Comparison of ENCODE assay signal across 1 cellular context in the genomic region with DNA sequence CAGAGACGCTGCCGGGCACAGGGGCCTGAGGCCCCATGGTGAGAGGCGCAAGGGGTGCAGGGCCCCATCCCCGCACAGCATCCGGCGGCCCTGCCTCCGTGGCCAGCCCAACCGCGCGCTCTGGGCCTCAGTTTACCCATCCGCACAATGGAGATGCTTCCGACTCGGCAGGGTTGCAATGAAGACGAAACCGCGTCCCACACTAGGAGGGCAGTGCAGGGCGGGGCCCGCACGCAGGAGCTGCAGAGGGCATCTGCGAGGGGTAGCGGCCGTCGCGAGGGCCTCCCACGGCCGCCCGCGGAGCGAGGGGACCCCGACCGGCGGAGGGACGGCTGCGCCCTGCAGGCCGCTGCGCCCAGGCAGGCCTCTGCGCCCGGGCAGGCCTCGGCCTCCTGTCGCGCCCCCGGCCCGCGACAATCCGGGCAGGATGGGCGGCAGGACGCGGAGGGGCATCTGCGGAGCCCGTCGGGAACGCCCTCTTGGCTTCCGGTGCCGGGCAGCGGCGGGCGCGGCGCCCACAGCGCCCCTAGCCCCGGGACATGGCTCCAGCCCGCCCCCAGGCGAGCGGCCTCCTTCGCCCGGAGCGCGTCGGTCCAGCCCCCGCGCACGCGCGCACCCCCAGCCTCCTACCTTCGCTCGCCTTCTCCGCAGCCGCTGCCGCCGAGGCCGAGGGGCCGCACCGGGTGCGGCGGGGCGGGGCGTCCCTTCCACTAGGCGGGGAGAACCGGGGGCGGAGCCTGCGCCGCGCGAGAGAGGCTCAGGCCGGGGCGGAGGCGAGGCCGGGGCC.
TF ChIP-seq lines count a peak whose summit lies in the region.

No MANE protein-coding gene starts in this region.

TF ChIP-seq in HepG2, 621 proteins besides CTCF, POLR2A, EP300 and RAD21 (continues in another document):
- TF ChIP-seq ZNF629 (CRISPR knock-in tag; conservative IDR thresholded peaks at IDR 0.05) (peak; percentile 98), PRPF4 (IDR thresholded peaks at IDR 0.05; ENCODE audit: low read depth, low read length, poor library complexity, severe bottlenecking) (no peak), ZNF501 (CRISPR knock-in tag; IDR thresholded peaks at IDR 0.05) (no peak), ZNF235 (CRISPR knock-in tag; IDR thresholded peaks at IDR 0.05; ENCODE audit: borderline replicate concordance) (no peak), MTA1 (CRISPR knock-in tag; IDR thresholded peaks at IDR 0.05; ENCODE audit: borderline replicate concordance) (peak; percentile 73; the same call in 1 of the 2 replicates), MZF1 (CRISPR knock-in tag; IDR thresholded peaks at IDR 0.05; ENCODE audit: borderline replicate concordance) (no peak), STAG1 (CRISPR knock-in tag; IDR thresholded peaks at IDR 0.05) (peak; percentile 26; the same call in 1 of the 2 replicates), ARID2 (CRISPR knock-in tag; IDR thresholded peaks at IDR 0.05; ENCODE audit: borderline replicate concordance) (no peak), ZBTB8A (CRISPR knock-in tag; IDR thresholded peaks at IDR 0.05; ENCODE audit: borderline replicate concordance, low read depth) (0 out of 2 replicates have a peak, but pooled peaks have one; percentile 49), ELF1 (CRISPR knock-in tag; IDR thresholded peaks at IDR 0.05) (no peak), STAT5B (CRISPR knock-in tag; IDR thresholded peaks at IDR 0.05) (no peak), GTF3A (CRISPR knock-in tag; conservative IDR thresholded peaks at IDR 0.05) (no peak), HDAC1 (CRISPR knock-in tag; IDR thresholded peaks at IDR 0.05) (0 out of 2 replicates have a peak, but pooled peaks have one; percentile 6), ZFAT (CRISPR knock-in tag; conservative IDR thresholded peaks at IDR 0.05) (no peak), TEAD3 (CRISPR knock-in tag; optimal IDR thresholded peaks at IDR 0.05; ENCODE audit: borderline replicate concordance) (peak; percentile 5), ESRRA (CRISPR knock-in tag; IDR thresholded peaks at IDR 0.05; ENCODE audit: low read depth) (peak; percentile 40; the same call in 1 of the 2 replicates), TBX3 (IDR thresholded peaks at IDR 0.05; ENCODE audit: borderline replicate concordance) (no peak), ZNF274 (CRISPR knock-in tag; IDR thresholded peaks at IDR 0.05) (no peak), ZNF607 (CRISPR knock-in tag; IDR thresholded peaks at IDR 0.05; ENCODE audit: borderline replicate concordance) (peak; percentile 61), ZNF652 (CRISPR knock-in tag; IDR thresholded peaks at IDR 0.05; ENCODE audit: borderline replicate concordance, low read depth) (no peak), ASH2L (IDR thresholded peaks at IDR 0.05; ENCODE audit: insufficient read length, low read depth, low read length) (no peak)
- TF ChIP-seq, protein P1, sequence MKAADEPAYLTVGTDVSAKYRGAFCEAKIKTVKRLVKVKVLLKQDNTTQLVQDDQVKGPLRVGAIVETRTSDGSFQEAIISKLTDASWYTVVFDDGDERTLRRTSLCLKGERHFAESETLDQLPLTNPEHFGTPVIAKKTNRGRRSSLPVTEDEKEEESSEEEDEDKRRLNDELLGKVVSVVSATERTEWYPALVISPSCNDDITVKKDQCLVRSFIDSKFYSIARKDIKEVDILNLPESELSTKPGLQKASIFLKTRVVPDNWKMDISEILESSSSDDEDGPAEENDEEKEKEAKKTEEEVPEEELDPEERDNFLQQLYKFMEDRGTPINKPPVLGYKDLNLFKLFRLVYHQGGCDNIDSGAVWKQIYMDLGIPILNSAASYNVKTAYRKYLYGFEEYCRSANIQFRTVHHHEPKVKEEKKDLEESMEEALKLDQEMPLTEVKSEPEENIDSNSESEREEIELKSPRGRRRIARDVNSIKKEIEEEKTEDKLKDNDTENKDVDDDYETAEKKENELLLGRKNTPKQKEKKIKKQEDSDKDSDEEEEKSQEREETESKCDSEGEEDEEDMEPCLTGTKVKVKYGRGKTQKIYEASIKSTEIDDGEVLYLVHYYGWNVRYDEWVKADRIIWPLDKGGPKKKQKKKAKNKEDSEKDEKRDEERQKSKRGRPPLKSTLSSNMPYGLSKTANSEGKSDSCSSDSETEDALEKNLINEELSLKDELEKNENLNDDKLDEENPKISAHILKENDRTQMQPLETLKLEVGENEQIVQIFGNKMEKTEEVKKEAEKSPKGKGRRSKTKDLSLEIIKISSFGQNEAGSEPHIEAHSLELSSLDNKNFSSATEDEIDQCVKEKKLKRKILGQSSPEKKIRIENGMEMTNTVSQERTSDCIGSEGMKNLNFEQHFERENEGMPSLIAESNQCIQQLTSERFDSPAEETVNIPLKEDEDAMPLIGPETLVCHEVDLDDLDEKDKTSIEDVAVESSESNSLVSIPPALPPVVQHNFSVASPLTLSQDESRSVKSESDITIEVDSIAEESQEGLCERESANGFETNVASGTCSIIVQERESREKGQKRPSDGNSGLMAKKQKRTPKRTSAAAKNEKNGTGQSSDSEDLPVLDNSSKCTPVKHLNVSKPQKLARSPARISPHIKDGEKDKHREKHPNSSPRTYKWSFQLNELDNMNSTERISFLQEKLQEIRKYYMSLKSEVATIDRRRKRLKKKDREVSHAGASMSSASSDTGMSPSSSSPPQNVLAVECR (CRISPR knock-in tag; IDR thresholded peaks at IDR 0.05; ENCODE audit: borderline replicate concordance): peak; percentile 66
- TF ChIP-seq, protein P2, sequence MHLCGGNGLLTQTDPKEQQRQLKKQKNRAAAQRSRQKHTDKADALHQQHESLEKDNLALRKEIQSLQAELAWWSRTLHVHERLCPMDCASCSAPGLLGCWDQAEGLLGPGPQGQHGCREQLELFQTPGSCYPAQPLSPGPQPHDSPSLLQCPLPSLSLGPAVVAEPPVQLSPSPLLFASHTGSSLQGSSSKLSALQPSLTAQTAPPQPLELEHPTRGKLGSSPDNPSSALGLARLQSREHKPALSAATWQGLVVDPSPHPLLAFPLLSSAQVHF (CRISPR knock-in tag; IDR thresholded peaks at IDR 0.05): no peak
- TF ChIP-seq, protein P3, sequence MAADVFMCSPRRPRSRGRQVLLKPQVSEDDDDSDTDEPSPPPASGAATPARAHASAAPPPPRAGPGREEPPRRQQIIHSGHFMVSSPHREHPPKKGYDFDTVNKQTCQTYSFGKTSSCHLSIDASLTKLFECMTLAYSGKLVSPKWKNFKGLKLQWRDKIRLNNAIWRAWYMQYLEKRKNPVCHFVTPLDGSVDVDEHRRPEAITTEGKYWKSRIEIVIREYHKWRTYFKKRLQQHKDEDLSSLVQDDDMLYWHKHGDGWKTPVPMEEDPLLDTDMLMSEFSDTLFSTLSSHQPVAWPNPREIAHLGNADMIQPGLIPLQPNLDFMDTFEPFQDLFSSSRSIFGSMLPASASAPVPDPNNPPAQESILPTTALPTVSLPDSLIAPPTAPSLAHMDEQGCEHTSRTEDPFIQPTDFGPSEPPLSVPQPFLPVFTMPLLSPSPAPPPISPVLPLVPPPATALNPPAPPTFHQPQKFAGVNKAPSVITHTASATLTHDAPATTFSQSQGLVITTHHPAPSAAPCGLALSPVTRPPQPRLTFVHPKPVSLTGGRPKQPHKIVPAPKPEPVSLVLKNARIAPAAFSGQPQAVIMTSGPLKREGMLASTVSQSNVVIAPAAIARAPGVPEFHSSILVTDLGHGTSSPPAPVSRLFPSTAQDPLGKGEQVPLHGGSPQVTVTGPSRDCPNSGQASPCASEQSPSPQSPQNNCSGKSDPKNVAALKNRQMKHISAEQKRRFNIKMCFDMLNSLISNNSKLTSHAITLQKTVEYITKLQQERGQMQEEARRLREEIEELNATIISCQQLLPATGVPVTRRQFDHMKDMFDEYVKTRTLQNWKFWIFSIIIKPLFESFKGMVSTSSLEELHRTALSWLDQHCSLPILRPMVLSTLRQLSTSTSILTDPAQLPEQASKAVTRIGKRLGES (CRISPR knock-in tag; IDR thresholded peaks at IDR 0.05; ENCODE audit: borderline replicate concordance): no peak
- TF ChIP-seq, protein P4, sequence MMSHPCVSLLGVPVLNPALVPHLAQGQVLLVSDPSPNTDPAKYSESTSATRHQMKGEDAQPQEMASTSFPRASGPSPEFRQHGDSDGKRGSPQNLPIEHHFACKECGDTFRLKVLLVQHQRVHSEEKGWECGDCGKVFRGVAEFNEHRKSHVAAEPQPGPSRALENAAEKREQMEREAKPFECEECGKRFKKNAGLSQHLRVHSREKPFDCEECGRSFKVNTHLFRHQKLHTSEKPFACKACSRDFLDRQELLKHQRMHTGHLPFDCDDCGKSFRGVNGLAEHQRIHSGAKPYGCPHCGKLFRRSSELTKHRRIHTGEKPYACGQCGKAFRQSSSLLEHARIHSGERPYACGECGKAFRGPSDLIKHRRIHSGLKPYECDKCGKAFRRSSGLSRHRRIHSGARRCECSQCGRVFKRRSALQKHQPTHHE (CRISPR knock-in tag; IDR thresholded peaks at IDR 0.05; ENCODE audit: borderline replicate concordance): no peak
- TF ChIP-seq, protein P5, sequence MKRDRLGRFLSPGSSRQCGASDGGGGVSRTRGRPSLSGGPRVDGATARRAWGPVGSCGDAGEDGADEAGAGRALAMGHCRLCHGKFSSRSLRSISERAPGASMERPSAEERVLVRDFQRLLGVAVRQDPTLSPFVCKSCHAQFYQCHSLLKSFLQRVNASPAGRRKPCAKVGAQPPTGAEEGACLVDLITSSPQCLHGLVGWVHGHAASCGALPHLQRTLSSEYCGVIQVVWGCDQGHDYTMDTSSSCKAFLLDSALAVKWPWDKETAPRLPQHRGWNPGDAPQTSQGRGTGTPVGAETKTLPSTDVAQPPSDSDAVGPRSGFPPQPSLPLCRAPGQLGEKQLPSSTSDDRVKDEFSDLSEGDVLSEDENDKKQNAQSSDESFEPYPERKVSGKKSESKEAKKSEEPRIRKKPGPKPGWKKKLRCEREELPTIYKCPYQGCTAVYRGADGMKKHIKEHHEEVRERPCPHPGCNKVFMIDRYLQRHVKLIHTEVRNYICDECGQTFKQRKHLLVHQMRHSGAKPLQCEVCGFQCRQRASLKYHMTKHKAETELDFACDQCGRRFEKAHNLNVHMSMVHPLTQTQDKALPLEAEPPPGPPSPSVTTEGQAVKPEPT (CRISPR knock-in tag; IDR thresholded peaks at IDR 0.05; ENCODE audit: low read depth): no peak
- TF ChIP-seq, protein P6, sequence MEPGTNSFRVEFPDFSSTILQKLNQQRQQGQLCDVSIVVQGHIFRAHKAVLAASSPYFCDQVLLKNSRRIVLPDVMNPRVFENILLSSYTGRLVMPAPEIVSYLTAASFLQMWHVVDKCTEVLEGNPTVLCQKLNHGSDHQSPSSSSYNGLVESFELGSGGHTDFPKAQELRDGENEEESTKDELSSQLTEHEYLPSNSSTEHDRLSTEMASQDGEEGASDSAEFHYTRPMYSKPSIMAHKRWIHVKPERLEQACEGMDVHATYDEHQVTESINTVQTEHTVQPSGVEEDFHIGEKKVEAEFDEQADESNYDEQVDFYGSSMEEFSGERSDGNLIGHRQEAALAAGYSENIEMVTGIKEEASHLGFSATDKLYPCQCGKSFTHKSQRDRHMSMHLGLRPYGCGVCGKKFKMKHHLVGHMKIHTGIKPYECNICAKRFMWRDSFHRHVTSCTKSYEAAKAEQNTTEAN (CRISPR knock-in tag; conservative IDR thresholded peaks at IDR 0.05): peak; percentile 50; the same call in 1 of the 2 replicates
- TF ChIP-seq, protein P7, sequence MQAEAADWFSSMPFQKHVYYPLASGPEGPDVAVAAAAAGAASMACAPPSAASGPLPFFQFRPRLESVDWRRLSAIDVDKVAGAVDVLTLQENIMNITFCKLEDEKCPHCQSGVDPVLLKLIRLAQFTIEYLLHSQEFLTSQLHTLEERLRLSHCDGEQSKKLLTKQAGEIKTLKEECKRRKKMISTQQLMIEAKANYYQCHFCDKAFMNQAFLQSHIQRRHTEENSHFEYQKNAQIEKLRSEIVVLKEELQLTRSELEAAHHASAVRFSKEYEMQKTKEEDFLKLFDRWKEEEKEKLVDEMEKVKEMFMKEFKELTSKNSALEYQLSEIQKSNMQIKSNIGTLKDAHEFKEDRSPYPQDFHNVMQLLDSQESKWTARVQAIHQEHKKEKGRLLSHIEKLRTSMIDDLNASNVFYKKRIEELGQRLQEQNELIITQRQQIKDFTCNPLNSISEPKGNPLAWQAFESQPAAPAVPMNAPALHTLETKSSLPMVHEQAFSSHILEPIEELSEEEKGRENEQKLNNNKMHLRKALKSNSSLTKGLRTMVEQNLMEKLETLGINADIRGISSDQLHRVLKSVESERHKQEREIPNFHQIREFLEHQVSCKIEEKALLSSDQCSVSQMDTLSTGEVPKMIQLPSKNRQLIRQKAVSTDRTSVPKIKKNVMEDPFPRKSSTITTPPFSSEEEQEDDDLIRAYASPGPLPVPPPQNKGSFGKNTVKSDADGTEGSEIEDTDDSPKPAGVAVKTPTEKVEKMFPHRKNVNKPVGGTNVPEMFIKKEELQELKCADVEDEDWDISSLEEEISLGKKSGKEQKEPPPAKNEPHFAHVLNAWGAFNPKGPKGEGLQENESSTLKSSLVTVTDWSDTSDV (CRISPR knock-in tag; IDR thresholded peaks at IDR 0.05): no peak; the same call in 1 of the 2 replicates
- TF ChIP-seq, protein P8, sequence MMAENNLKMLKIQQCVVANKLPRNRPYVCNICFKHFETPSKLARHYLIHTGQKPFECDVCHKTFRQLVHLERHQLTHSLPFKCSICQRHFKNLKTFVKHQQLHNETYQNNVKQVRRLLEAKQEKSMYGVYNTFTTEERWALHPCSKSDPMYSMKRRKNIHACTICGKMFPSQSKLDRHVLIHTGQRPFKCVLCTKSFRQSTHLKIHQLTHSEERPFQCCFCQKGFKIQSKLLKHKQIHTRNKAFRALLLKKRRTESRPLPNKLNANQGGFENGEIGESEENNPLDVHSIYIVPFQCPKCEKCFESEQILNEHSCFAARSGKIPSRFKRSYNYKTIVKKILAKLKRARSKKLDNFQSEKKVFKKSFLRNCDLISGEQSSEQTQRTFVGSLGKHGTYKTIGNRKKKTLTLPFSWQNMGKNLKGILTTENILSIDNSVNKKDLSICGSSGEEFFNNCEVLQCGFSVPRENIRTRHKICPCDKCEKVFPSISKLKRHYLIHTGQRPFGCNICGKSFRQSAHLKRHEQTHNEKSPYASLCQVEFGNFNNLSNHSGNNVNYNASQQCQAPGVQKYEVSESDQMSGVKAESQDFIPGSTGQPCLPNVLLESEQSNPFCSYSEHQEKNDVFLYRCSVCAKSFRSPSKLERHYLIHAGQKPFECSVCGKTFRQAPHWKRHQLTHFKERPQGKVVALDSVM (CRISPR knock-in tag; IDR thresholded peaks at IDR 0.05): peak; percentile 59; the same call in 1 of the 2 replicates
- TF ChIP-seq, protein P9, sequence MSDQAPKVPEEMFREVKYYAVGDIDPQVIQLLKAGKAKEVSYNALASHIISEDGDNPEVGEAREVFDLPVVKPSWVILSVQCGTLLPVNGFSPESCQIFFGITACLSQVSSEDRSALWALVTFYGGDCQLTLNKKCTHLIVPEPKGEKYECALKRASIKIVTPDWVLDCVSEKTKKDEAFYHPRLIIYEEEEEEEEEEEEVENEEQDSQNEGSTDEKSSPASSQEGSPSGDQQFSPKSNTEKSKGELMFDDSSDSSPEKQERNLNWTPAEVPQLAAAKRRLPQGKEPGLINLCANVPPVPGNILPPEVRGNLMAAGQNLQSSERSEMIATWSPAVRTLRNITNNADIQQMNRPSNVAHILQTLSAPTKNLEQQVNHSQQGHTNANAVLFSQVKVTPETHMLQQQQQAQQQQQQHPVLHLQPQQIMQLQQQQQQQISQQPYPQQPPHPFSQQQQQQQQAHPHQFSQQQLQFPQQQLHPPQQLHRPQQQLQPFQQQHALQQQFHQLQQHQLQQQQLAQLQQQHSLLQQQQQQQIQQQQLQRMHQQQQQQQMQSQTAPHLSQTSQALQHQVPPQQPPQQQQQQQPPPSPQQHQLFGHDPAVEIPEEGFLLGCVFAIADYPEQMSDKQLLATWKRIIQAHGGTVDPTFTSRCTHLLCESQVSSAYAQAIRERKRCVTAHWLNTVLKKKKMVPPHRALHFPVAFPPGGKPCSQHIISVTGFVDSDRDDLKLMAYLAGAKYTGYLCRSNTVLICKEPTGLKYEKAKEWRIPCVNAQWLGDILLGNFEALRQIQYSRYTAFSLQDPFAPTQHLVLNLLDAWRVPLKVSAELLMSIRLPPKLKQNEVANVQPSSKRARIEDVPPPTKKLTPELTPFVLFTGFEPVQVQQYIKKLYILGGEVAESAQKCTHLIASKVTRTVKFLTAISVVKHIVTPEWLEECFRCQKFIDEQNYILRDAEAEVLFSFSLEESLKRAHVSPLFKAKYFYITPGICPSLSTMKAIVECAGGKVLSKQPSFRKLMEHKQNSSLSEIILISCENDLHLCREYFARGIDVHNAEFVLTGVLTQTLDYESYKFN (CRISPR knock-in tag; conservative IDR thresholded peaks at IDR 0.05): 0 out of 2 replicates have a peak, but pooled peaks have one; percentile 25
